In the genomic region with DNA sequence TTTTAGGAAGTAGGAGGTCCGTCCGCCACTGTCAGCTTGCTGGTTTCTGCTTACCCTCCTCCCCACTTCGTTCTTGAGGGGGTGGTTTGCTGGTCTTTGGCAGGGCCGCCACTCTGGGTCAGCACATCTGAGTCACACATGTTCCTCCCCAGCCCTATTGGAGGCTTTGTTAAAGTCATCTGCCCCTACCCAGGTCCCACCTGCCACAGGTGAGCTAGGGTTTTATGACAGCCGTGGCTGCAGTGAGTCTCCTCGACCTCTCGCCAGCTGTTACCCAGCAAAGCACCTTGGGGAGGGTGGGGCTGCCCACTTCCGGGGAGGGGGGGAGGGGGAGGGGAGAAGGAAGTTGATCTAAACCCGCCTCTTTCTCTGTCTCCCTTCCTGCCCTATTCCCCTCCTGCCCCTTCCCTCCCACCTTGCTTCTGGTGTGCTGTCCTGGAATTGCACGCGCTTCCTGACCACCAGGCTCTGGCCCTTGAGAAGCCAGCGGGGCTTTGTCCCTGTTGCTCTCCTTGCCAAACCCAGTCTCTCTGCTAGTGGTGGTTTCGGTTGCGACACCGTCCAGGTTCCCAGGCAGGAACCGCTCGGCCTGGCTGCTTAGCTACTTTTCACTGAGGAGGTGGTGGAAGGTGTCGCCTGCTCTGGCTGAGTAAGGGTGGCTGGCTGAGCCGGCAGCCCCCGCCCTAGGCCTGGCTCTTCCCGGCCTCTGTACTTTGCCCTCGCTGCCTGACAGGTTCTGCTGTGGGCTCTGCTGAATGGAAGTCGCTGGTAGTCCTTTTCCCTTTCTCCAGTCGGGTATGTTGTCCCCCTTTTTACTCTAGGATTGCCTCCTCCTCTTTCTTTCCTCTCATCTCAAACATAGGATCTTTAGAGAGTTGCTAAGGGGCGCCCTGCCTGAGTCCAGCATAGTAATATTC, we compare ENCODE assay signal across 8 cellular contexts. TPM values are rescaled to one million over a fixed set of nuclear protein-coding genes. Genes with fewer than 3 reads are reported as not detected.
DNase-seq lines count a peak whose midpoint lies in the region; ATAC-seq and TF ChIP-seq lines count a peak whose summit lies in the region.

No MANE protein-coding gene starts in this region.

- H3K9me3 ChIP-seq in right cardiac atrium (ENCODE audit: control insufficient read depth, low read length) (no peaks in the 10 kb centered on the region), skeletal muscle tissue (ENCODE audit: control insufficient read depth in 3 of 3, low read length in 3 of 3) (no peaks in the 10 kb centered on the region)

- intact Hi-C loops in right cardiac atrium (cut with DNase I) = no loop called here

- H3K4me1 Mint-ChIP-seq in activated naive CD4-positive, alpha-beta T cell treated with anti-CD3 and anti-CD28 coated beads, Interleukin-2, amount 50 U/mL, for 24 hours = peaks cover 84% of the 10 kb centered on the region

- no peak for TF ChIP-seq CTCF in RWPE1 (conservative IDR thresholded peaks at IDR 0.05; ENCODE audit: low read depth)

- no peaks in the 10 kb centered on the region for H3K9me3 Mint-ChIP-seq in activated naive CD4-positive, alpha-beta T cell treated with anti-CD3 and anti-CD28 coated beads, Interleukin-2, amount 50 U/mL, for 24 hours

- peak overlapping the region; percentile 96 for H3K27ac Mint-ChIP-seq in activated naive CD4-positive, alpha-beta T cell treated with anti-CD3 and anti-CD28 coated beads, Interleukin-2, amount 50 U/mL, for 24 hours

- peak; percentile 49 for ATAC-seq in HG03571 (IDR thresholded peaks at IDR 0.05; ENCODE audit: unreplicated experiment)
- peak; percentile 68 to 81 for ATAC-seq in right cardiac atrium

- H3K27me3 ChIP-seq in right cardiac atrium (ENCODE audit: control insufficient read depth, insufficient read depth) = no peaks in the 10 kb centered on the region
- H3K27me3 ChIP-seq in skeletal muscle tissue (ENCODE audit: control insufficient read depth in 3 of 3, insufficient read depth in 3 of 3, low read length in 3 of 3) = no peaks in the 10 kb centered on the region

- H3K4me3 ChIP-seq in right cardiac atrium (ENCODE audit: low read length) (no peak overlapping the region), skeletal muscle tissue (ENCODE audit: low read length in 3 of 3) (peak overlapping the region; percentile 38 to 56 (median 42))

- DNase-seq in SHP77 (lab: John Stamatoyannopoulos, UW) (peak; percentile 24 to 28), SHP77 treated with DMSO at 0.1 percent for 48 hours (lab: John Stamatoyannopoulos, UW) (no peak), RWPE1 (ENCODE audit: low spot score) (peak; percentile 84), right cardiac atrium (peak; percentile 53 to 79 (median 74)), hippocampal formation (lab: John Stamatoyannopoulos, UW) (no peak)

- H3K4me1 ChIP-seq in right cardiac atrium (ENCODE audit: control insufficient read depth, insufficient read depth, low read length) (peaks cover 17% of the 10 kb centered on the region), skeletal muscle tissue (ENCODE audit: control insufficient read depth in 3 of 3, insufficient read depth in 3 of 3, low read length in 3 of 3) (peaks cover 23 to 37% (median 27%) of the 10 kb centered on the region in 3 donors)

- H3K4me3 Mint-ChIP-seq in activated naive CD4-positive, alpha-beta T cell treated with anti-CD3 and anti-CD28 coated beads, Interleukin-2, amount 50 U/mL, for 24 hours = peak overlapping the region; percentile 92

- CTCF ChIA-PET in RWPE1 (lab: Yijun Ruan, JAX) = interaction anchor here (0.6 to 1.1 kb wide), 5 partner anchors 10 to 19 kb away, joined by 3 to 4 read pairs (median 3); no protein-coding TSS in a partner anchor

- POLR2A ChIA-PET in RWPE1 (lab: Yijun Ruan, JAX; ENCODE audit: low non-redundant PET) = interaction anchor here (0.5 to 1.2 kb wide), 2 partner anchors 46 to 50 kb away, joined by 3 to 6 read pairs; no protein-coding TSS in a partner anchor

- no peaks in the 10 kb centered on the region for H3K27me3 Mint-ChIP-seq in activated naive CD4-positive, alpha-beta T cell treated with anti-CD3 and anti-CD28 coated beads, Interleukin-2, amount 50 U/mL, for 24 hours

- peak overlapping the region; percentile 33 to 61 (median 57) for H3K9ac ChIP-seq in skeletal muscle tissue (ENCODE audit: low read depth in 1 of 3, low read length in 3 of 3)

- no peaks in the 10 kb centered on the region for H3K36me3 Mint-ChIP-seq in activated naive CD4-positive, alpha-beta T cell treated with anti-CD3 and anti-CD28 coated beads, Interleukin-2, amount 50 U/mL, for 24 hours

- H3K27ac ChIP-seq in RWPE1 (peak overlapping the region; percentile 93), right cardiac atrium (ENCODE audit: low read length) (peak overlapping the region; percentile 72), skeletal muscle tissue (ENCODE audit: low read depth, low read length) (peak overlapping the region; percentile 69)

- peaks cover 0 to 8% (median 0%) of the 10 kb centered on the region in 3 donors for H3K36me3 ChIP-seq in skeletal muscle tissue (ENCODE audit: control insufficient read depth in 3 of 3, insufficient read depth in 3 of 3, low read length in 3 of 3)

- 24% methylated on average over 25 of the region's 25 CpGs for WGBS in right cardiac atrium

RNA-seq across cellular contexts. Expression of gene RCOR2, which starts 28.5 kb away (rescaled TPM):
- total RNA-seq in right cardiac atrium = 10 to 100 TPM in 1 of 4 donors, 1 to 10 TPM in 3; 1.6 to 10.1 (median 8.7) TPM
- 3.2 TPM for polyA plus RNA-seq in right cardiac atrium
- 4.2 TPM for total RNA-seq in skeletal muscle tissue

RNA-seq across cellular contexts. Expression of gene MARK2, which starts 49.5 kb away (rescaled TPM):
- total RNA-seq in right cardiac atrium (10 to 100 TPM; 31.3 to 45.3 (median 41.1) TPM), skeletal muscle tissue (6.8 TPM)
- 20.0 TPM for polyA plus RNA-seq in right cardiac atrium

RNA-seq across cellular contexts. Expression of gene NAA40, which starts 50.4 kb away (rescaled TPM):
- total RNA-seq in right cardiac atrium = 10 to 100 TPM; 27.4 to 47.6 (median 29.2) TPM
- 20.1 TPM for polyA plus RNA-seq in right cardiac atrium
- total RNA-seq in skeletal muscle tissue = 4.7 TPM

Comparison
In these comparisons a context has a peak if more than half of its experiments do, and no peak if none do; other contexts are left out.
1. DNase-seq: peak in SHP77 (2 of 2), RWPE1 (single experiment) and right cardiac atrium (3 of 3); none in SHP77 treated with DMSO at 0.1 percent for 48 hours (single experiment) and hippocampal formation (0 of 2).
2. Peak in every context shown above with its lines, with median percentiles within 50 percentile points of each other: H3K27ac ChIP-seq.